ENCODE assay signal across 28 cellular contexts in the genomic region with DNA sequence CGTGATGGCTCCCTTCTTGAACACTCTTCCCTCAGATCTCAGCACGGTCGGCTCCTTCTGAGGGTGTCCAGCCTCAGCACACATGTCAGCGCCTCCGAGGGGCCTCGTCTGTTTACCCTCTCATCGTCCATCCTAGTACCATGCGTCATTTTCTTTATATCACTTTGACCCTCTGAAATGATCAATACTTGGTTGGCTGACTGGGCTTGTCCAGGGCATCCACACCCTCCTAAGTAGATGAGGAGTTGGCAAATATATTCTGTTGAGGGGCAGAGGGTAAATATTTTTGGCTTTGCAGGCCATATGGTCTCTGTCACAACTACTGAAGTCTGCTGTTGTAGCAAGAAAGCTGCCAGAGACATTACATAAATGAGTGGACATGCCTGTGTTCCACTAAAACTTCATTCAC.
A peak's percentile ranks its signal among the peaks of the same experiment; 100 is the strongest.
DNase-seq lines count a peak whose midpoint lies in the region; ATAC-seq and TF ChIP-seq lines count a peak whose summit lies in the region.
"Had no signal": no experiment of that assay in that cellular context is flagged by ENCODE, and none has a peak within 500 bp of the region (broad histone marks: within the 10 kb centered on the region; RNA-seq: fewer than 3 reads in every experiment).

No MANE protein-coding gene starts in this region.

- peak; percentile 63 for ATAC-seq in Right ventricle myocardium superior (ENCODE audit: poor library complexity)
- ATAC-seq in mucosa of descending colon: peak; percentile 30
- no peak; the same call in 1 of the 3 replicates for ATAC-seq in SK-N-SH treated with all-trans-retinoic acid at 6 μM for 48 hours
- ATAC-seq in GM21717 (IDR thresholded peaks at IDR 0.05; ENCODE audit: unreplicated experiment): no peak
- ATAC-seq: activated CD8-positive, alpha-beta T cell treated with anti-CD3 and anti-CD28 coated beads, Interleukin-2, amount 10 ng/mL, durations not matched to agents 7 days and 5 days; CD8-positive, alpha-beta T cell; GM23338; Panc1; stimulated activated naive CD8-positive, alpha-beta T cell treated with anti-CD3 and anti-CD28 coated beads, Interleukin-15, amount 100 ng/mL, for 72 hours had no signal

- peaks cover 0 to 29% of the 10 kb centered on the region in 2 donors for H3K4me1 ChIP-seq in right atrium auricular region
- H3K4me1 ChIP-seq in mucosa of descending colon (ENCODE audit: low read depth): no peaks in the 10 kb centered on the region

- H3K4me3 ChIP-seq in right atrium auricular region: no peak overlapping the region
- H3K4me3 ChIP-seq in fibroblast of villous mesenchyme (ENCODE audit: low read depth, low read length): no peak overlapping the region
- no peak overlapping the region for H3K4me3 ChIP-seq in mucosa of descending colon
- H3K4me3 ChIP-seq: esophagus squamous epithelium, GM23338, sigmoid colon, thyroid gland had no signal

- H3K36me3 ChIP-seq in right atrium auricular region (no peaks in the 10 kb centered on the region), mucosa of descending colon (ENCODE audit: low read depth) (no peaks in the 10 kb centered on the region)
- H3K36me3 ChIP-seq: sigmoid colon, thyroid gland had no signal

- H3K27me3 ChIP-seq in right atrium auricular region: no peaks in the 10 kb centered on the region
- H3K27me3 ChIP-seq: esophagus squamous epithelium, sigmoid colon, thyroid gland had no signal

- DNase-seq in Right ventricle myocardium superior (no peak), right atrium auricular region (ENCODE audit: low spot score) (no peak), fibroblast of villous mesenchyme (ENCODE audit: low read depth) (peak; percentile 84), mucosa of descending colon (no peak), OCI-M2 (lab: John Stamatoyannopoulos, UW; ENCODE audit: unreplicated experiment) (no peak)
- DNase-seq in activated effector memory CD4-positive, alpha-beta T cell treated with anti-CD3 and anti-CD28 coated beads, Interleukin-2, amount 50 U/mL, for 16 hours: no peak
- DNase-seq: 8988T; activated CD4-positive, alpha-beta T cell treated with anti-CD3 and anti-CD28 coated beads for 1 hour; activated CD8-positive, alpha-beta T cell treated with anti-CD3 and anti-CD28 coated beads, Interleukin-2, amount 10 ng/mL, durations not matched to agents 7 days and 5 days; activated T-cell treated with anti-CD3 and anti-CD28 coated beads, Interleukin-2, amount 50 U/mL, for 1 hour; CD8-positive, alpha-beta T cell; cortex of kidney; esophagus squamous epithelium; GDM1; glutamatergic neuron; NCI-H2171; NCI-H510A treated with DMSO at 0.1 percent for 48 hours; nephron progenitor cell; sigmoid colon; stimulated activated naive CD8-positive, alpha-beta T cell treated with anti-CD3 and anti-CD28 coated beads, Interleukin-15, amount 100 ng/mL, for 72 hours; T-helper 1 cell; thyroid gland had no signal

- H3K9me3 ChIP-seq in right atrium auricular region (no peaks in the 10 kb centered on the region), mucosa of descending colon (no peaks in the 10 kb centered on the region)
- H3K9me3 ChIP-seq: esophagus squamous epithelium, sigmoid colon, thyroid gland had no signal

- TF ChIP-seq CTCF in right atrium auricular region (IDR thresholded peaks at IDR 0.05) (no peak), fibroblast of villous mesenchyme (IDR thresholded peaks at IDR 0.05; ENCODE audit: insufficient read depth, low read depth, low read length) (no peak), mucosa of descending colon (IDR thresholded peaks at IDR 0.05) (no peak)

- H3K27ac ChIP-seq in right atrium auricular region: no peak overlapping the region
- H3K27ac ChIP-seq: KMS-11, parathyroid adenoma, thyroid gland had no signal

- intact Hi-C loops in Right ventricle myocardium superior (cut with DNase I) (no loop called here), mucosa of descending colon (cut with DNase I, micrococcal nuclease) (no loop called here)

TF ChIP-seq in SK-N-SH treated with all-trans-retinoic acid at 6 μM for 48 hours, 23 proteins besides CTCF, POLR2A, EP300 and RAD21 (continues in another document):
- TF ChIP-seq ZNF565 (CRISPR knock-in tag; conservative IDR thresholded peaks at IDR 0.05; ENCODE audit: low read depth) (no peak), ARNTL (CRISPR knock-in tag; IDR thresholded peaks at IDR 0.05; ENCODE audit: borderline replicate concordance, low read depth) (no peak), PPARA (CRISPR knock-in tag; IDR thresholded peaks at IDR 0.05; ENCODE audit: borderline replicate concordance) (no peak), ZFP3 (CRISPR knock-in tag; IDR thresholded peaks at IDR 0.05) (no peak), ISL1 (CRISPR knock-in tag; IDR thresholded peaks at IDR 0.05) (no peak), ZFP30 (CRISPR knock-in tag; IDR thresholded peaks at IDR 0.05) (no peak), GLIS3 (CRISPR knock-in tag; IDR thresholded peaks at IDR 0.05) (no peak), ZNF8 (CRISPR knock-in tag; IDR thresholded peaks at IDR 0.05) (no peak), ESRRG (CRISPR knock-in tag; IDR thresholded peaks at IDR 0.05) (no peak), RARB (CRISPR knock-in tag; IDR thresholded peaks at IDR 0.05) (no peak), ZC3H10 (CRISPR knock-in tag; IDR thresholded peaks at IDR 0.05) (no peak), TOX (CRISPR knock-in tag; IDR thresholded peaks at IDR 0.05; ENCODE audit: borderline replicate concordance) (no peak), CSDC2 (CRISPR knock-in tag; IDR thresholded peaks at IDR 0.05) (no peak), TCF4 (CRISPR knock-in tag; IDR thresholded peaks at IDR 0.05; ENCODE audit: borderline replicate concordance) (no peak)
- TF ChIP-seq, protein P1, sequence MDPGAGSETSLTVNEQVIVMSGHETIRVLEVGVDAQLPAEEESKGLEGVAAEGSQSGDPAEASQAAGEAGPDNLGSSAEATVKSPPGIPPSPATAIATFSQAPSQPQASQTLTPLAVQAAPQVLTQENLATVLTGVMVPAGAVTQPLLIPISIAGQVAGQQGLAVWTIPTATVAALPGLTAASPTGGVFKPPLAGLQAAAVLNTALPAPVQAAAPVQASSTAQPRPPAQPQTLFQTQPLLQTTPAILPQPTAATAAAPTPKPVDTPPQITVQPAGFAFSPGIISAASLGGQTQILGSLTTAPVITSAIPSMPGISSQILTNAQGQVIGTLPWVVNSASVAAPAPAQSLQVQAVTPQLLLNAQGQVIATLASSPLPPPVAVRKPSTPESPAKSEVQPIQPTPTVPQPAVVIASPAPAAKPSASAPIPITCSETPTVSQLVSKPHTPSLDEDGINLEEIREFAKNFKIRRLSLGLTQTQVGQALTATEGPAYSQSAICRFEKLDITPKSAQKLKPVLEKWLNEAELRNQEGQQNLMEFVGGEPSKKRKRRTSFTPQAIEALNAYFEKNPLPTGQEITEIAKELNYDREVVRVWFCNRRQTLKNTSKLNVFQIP (CRISPR knock-in tag; IDR thresholded peaks at IDR 0.05; ENCODE audit: borderline replicate concordance, low read depth): no peak
- TF ChIP-seq, protein P2, sequence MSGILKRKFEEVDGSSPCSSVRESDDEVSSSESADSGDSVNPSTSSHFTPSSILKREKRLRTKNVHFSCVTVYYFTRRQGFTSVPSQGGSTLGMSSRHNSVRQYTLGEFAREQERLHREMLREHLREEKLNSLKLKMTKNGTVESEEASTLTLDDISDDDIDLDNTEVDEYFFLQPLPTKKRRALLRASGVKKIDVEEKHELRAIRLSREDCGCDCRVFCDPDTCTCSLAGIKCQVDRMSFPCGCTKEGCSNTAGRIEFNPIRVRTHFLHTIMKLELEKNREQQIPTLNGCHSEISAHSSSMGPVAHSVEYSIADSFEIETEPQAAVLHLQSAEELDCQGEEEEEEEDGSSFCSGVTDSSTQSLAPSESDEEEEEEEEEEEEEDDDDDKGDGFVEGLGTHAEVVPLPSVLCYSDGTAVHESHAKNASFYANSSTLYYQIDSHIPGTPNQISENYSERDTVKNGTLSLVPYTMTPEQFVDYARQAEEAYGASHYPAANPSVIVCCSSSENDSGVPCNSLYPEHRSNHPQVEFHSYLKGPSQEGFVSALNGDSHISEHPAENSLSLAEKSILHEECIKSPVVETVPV (CRISPR knock-in tag; IDR thresholded peaks at IDR 0.05): no peak
- TF ChIP-seq, protein P3, sequence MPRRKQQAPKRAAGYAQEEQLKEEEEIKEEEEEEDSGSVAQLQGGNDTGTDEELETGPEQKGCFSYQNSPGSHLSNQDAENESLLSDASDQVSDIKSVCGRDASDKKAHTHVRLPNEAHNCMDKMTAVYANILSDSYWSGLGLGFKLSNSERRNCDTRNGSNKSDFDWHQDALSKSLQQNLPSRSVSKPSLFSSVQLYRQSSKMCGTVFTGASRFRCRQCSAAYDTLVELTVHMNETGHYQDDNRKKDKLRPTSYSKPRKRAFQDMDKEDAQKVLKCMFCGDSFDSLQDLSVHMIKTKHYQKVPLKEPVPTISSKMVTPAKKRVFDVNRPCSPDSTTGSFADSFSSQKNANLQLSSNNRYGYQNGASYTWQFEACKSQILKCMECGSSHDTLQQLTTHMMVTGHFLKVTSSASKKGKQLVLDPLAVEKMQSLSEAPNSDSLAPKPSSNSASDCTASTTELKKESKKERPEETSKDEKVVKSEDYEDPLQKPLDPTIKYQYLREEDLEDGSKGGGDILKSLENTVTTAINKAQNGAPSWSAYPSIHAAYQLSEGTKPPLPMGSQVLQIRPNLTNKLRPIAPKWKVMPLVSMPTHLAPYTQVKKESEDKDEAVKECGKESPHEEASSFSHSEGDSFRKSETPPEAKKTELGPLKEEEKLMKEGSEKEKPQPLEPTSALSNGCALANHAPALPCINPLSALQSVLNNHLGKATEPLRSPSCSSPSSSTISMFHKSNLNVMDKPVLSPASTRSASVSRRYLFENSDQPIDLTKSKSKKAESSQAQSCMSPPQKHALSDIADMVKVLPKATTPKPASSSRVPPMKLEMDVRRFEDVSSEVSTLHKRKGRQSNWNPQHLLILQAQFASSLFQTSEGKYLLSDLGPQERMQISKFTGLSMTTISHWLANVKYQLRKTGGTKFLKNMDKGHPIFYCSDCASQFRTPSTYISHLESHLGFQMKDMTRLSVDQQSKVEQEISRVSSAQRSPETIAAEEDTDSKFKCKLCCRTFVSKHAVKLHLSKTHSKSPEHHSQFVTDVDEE (CRISPR knock-in tag; IDR thresholded peaks at IDR 0.05): no peak

Comparison
In these comparisons a context has a peak if more than half of its experiments do, and no peak if none do; other contexts are left out.
1. ATAC-seq: peak in Right ventricle myocardium superior (single experiment) and mucosa of descending colon (single experiment); none in SK-N-SH treated with all-trans-retinoic acid at 6 μM for 48 hours (single experiment) and GM21717 (single experiment).